In the genomic region with DNA sequence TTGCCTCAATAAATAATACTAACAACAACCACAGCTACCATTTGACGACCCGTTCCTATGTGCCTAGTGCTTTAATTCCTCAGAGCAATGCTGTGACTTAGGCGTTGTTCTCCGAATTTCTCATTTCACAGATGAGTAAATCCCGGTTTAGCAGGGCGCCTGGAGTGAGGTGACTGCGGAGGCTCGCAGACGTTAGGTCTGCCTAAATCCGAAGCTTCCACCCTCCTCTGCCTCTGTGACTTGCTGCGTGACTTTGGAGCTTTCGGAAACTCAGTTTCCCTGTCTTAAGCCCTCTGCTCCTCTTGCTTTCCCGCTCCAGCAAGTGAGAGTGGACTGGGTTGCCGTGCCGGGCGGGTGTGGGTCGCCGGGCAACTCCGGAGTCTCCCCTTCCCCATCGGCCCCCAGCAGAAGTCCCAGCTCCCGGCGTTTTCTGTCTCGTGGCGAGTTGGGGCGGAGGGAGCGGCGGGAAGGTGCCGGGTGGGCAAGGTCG, we compare ENCODE assay signal across 2 cellular contexts.
TF ChIP-seq lines count a peak whose summit lies in the region.

No MANE protein-coding gene starts in this region.

TF ChIP-seq in H1, 55 proteins besides CTCF, POLR2A, EP300 and RAD21:
- TF ChIP-seq JUND (IDR thresholded peaks at IDR 0.05; ENCODE audit: low read length): no peak
- TF ChIP-seq CHD1 (IDR thresholded peaks at IDR 0.05; ENCODE audit: low read depth, low read length): no peak
- no peak for TF ChIP-seq TAF1 (IDR thresholded peaks at IDR 0.05; ENCODE audit: low read depth, low read length)
- no peak for TF ChIP-seq JUN (IDR thresholded peaks at IDR 0.05; ENCODE audit: low read depth, low read length)
- TF ChIP-seq ASH2L (IDR thresholded peaks at IDR 0.05; ENCODE audit: low read length): no peak
- TF ChIP-seq RNF2 (IDR thresholded peaks at IDR 0.05; ENCODE audit: borderline replicate concordance, low read depth, low read length, missing control alignments, poor library complexity, severe bottlenecking): peak; percentile 10
- TF ChIP-seq SUZ12 (IDR thresholded peaks at IDR 0.05; ENCODE audit: low read length): peak; percentile 85
- TF ChIP-seq EZH2 (IDR thresholded peaks at IDR 0.05; ENCODE audit: low read depth, low read length, severe bottlenecking): peak; percentile 60

TF ChIP-seq in neural cell, 6 proteins besides CTCF, POLR2A, EP300 and RAD21:
- TF ChIP-seq, protein P1, sequence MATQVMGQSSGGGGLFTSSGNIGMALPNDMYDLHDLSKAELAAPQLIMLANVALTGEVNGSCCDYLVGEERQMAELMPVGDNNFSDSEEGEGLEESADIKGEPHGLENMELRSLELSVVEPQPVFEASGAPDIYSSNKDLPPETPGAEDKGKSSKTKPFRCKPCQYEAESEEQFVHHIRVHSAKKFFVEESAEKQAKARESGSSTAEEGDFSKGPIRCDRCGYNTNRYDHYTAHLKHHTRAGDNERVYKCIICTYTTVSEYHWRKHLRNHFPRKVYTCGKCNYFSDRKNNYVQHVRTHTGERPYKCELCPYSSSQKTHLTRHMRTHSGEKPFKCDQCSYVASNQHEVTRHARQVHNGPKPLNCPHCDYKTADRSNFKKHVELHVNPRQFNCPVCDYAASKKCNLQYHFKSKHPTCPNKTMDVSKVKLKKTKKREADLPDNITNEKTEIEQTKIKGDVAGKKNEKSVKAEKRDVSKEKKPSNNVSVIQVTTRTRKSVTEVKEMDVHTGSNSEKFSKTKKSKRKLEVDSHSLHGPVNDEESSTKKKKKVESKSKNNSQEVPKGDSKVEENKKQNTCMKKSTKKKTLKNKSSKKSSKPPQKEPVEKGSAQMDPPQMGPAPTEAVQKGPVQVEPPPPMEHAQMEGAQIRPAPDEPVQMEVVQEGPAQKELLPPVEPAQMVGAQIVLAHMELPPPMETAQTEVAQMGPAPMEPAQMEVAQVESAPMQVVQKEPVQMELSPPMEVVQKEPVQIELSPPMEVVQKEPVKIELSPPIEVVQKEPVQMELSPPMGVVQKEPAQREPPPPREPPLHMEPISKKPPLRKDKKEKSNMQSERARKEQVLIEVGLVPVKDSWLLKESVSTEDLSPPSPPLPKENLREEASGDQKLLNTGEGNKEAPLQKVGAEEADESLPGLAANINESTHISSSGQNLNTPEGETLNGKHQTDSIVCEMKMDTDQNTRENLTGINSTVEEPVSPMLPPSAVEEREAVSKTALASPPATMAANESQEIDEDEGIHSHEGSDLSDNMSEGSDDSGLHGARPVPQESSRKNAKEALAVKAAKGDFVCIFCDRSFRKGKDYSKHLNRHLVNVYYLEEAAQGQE (IDR thresholded peaks at IDR 0.05; ENCODE audit: borderline replicate concordance): no peak
- no peak for TF ChIP-seq POLR2AphosphoS5 (IDR thresholded peaks at IDR 0.05)
- no peak for TF ChIP-seq SMC3 (conservative IDR thresholded peaks at IDR 0.05; ENCODE audit: poor library complexity)
- no peak for TF ChIP-seq TAF1 (IDR thresholded peaks at IDR 0.05; ENCODE audit: low read depth)
- TF ChIP-seq EZH2 (IDR thresholded peaks at IDR 0.05; ENCODE audit: borderline replicate concordance, insufficient read depth, low read length, poor library complexity, severe bottlenecking): no peak
- TF ChIP-seq MXI1 (conservative IDR thresholded peaks at IDR 0.05; ENCODE audit: poor library complexity, severe bottlenecking): no peak
